ENCODE assay signal across 8 cellular contexts in the genomic region with DNA sequence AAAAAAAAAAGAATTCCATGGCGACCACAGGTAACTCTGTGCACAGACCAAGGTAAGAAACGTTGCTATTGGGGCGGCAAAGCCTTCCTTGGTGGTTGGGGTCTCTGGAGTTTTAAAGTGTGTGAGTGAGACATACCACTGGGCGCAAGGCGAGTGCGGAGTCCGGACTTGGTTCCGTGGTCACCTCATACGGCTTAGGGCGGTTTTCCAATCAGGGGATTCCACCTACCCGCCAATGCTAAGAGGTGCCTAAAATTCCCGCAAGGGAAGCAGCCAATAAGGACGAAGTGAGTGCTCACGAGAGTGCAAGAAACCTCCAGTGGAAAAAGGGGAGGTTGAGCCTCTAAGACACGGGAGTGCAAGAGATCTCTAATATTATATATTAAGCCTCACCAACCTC.
DNase-seq lines count a peak whose midpoint lies in the region; ATAC-seq and TF ChIP-seq lines count a peak whose summit lies in the region.

No MANE protein-coding gene starts in this region.

- ATAC-seq in T-helper 17 cell (no peak), HG02759 (IDR thresholded peaks at IDR 0.05; ENCODE audit: unreplicated experiment) (no peak)

- no peaks in the 10 kb centered on the region for H3K36me3 Mint-ChIP-seq in T-helper 17 cell (ENCODE audit: low read depth)

- no peaks in the 10 kb centered on the region for H3K4me1 ChIP-seq in rectal smooth muscle tissue (ENCODE audit: control insufficient read depth, insufficient read depth, low read length)

- no peaks in the 10 kb centered on the region for H3K27me3 ChIP-seq in rectal smooth muscle tissue (ENCODE audit: control insufficient read depth, insufficient read depth, low read length)

- no peak overlapping the region for H3K27ac Mint-ChIP-seq in T-helper 17 cell

- no peak for TF ChIP-seq CTCF in fibroblast of mammary gland (conservative IDR thresholded peaks at IDR 0.05; ENCODE audit: control insufficient read depth, insufficient read depth, low read depth, low read length)

- peak; percentile 59 for DNase-seq in ELF-1 (ENCODE audit: low read depth, low spot score)
- no peak for DNase-seq in T-helper 17 cell
- no peak for DNase-seq in fibroblast of mammary gland (ENCODE audit: low read depth)
- no peak for DNase-seq in NCI-H146 (lab: John Stamatoyannopoulos, UW)
- no peak for DNase-seq in posterior vena cava (ENCODE audit: low spot score)
- no peak for DNase-seq in DMS114 treated with DMSO at 0.1 percent for 48 hours (lab: John Stamatoyannopoulos, UW; ENCODE audit: unreplicated experiment)

- H3K4me1 Mint-ChIP-seq in T-helper 17 cell: peaks cover 13% of the 10 kb centered on the region

- intact Hi-C loops in posterior vena cava (cut with DNase I): loop anchor here in 1 of 2 donors (5.0 kb wide), 2 partner anchors 718 to 1473 kb away; no protein-coding TSS in a partner anchor

- H3K9me3 ChIP-seq in T-helper 17 cell (ENCODE audit: control insufficient read depth, low read length, poor library complexity, severe bottlenecking): no peaks in the 10 kb centered on the region

- H3K27me3 Mint-ChIP-seq in T-helper 17 cell: no peaks in the 10 kb centered on the region

- no peak overlapping the region for H3K27ac ChIP-seq in rectal smooth muscle tissue (ENCODE audit: low read depth, low read length)

- no peak overlapping the region for H3K9ac ChIP-seq in rectal smooth muscle tissue (ENCODE audit: low read length)

- peak overlapping the region; percentile 80 for H3K4me3 Mint-ChIP-seq in T-helper 17 cell

- H3K4me3 ChIP-seq in fibroblast of mammary gland (ENCODE audit: control insufficient read depth, low read depth, low read length) (peak overlapping the region; percentile 96), rectal smooth muscle tissue (ENCODE audit: low read length) (peak overlapping the region; percentile 21)

- H3K36me3 ChIP-seq in rectal smooth muscle tissue (ENCODE audit: control insufficient read depth, insufficient read depth, low read length): peaks cover 3% of the 10 kb centered on the region
